Comparison of ENCODE assay signal across 23 cellular contexts in genomic region chr4:82398263-82398662, GRCh38.
"Had no signal": no experiment of that assay in that cellular context is flagged by ENCODE, and none has a peak within 500 bp of the region (broad histone marks: within the 10 kb centered on the region; RNA-seq: fewer than 3 reads in every experiment).

No MANE protein-coding gene starts in this region.

- H3K4me3 ChIP-seq: breast epithelium, Peyer's patch, SJCRH30 had no signal

- ATAC-seq: activated CD8-positive, alpha-beta T cell treated with anti-CD3 and anti-CD28 coated beads, Interleukin-2, amount 10 ng/mL, durations not matched to agents 7 days and 5 days had no signal

- H3K9me3 ChIP-seq: breast epithelium, Peyer's patch, SK-N-SH had no signal

- H3K9me2 ChIP-seq: SK-N-SH had no signal

- H3K27ac ChIP-seq: breast epithelium, Peyer's patch, RWPE1, SJCRH30, VCaP had no signal

- H3K27me3 ChIP-seq: breast epithelium, Peyer's patch, SJCRH30 had no signal

- DNase-seq: activated CD4-positive, alpha-beta T cell treated with anti-CD3 and anti-CD28 coated beads for 4 hours; activated CD4-positive, alpha-beta T cell treated with anti-CD3 and anti-CD28 coated beads, Interleukin-2, amount 50 U/mL, for 4 hours; activated CD8-positive, alpha-beta memory T cell treated with anti-CD3 and anti-CD28 coated beads, Interleukin-2, amount 50 U/mL, for 48 hours; activated CD8-positive, alpha-beta T cell treated with anti-CD3 and anti-CD28 coated beads, Interleukin-2, amount 10 ng/mL, durations not matched to agents 7 days and 5 days; activated naive CD4-positive, alpha-beta T cell treated with anti-CD3 and anti-CD28 coated beads, Interleukin-2, amount 50 U/mL, for 16 hours; activated T-cell treated with anti-CD3 and anti-CD28 coated beads, Interleukin-2, amount 50 U/mL, for 1 hour; aorta; caudate nucleus; NCI-H1105 treated with DMSO at 0.1 percent for 48 hours; NCI-H1436 treated with DMSO at 0.1 percent for 48 hours; NCI-H187 treated with DMSO at 0.1 percent for 48 hours; NCI-H2081 treated with DMSO at 0.1 percent for 48 hours; NCI-H510A treated with DMSO at 0.1 percent for 48 hours; NCI-H69; NK-92 treated with Interleukin-12 subunit alpha and Interleukin-12 subunit beta, amount 100 ng/mL, for 24 hours; Peyer's patch; Right ventricle myocardium superior; SJCRH30; SK-N-SH; T-helper 1 cell had no signal

- H3K36me3 ChIP-seq: breast epithelium, Peyer's patch, SJCRH30 had no signal

- H3K4me2 ChIP-seq: SK-N-SH had no signal

- H3K4me1 ChIP-seq: breast epithelium, Peyer's patch, SJCRH30 had no signal
